10 cellular contexts compared by ENCODE assay signal in genomic region chr4:158825443-158826036, GRCh38. TPM values are rescaled to one million over a fixed set of nuclear protein-coding genes. Genes with fewer than 3 reads are reported as not detected.
A peak's percentile ranks its signal among the peaks of the same experiment; 100 is the strongest.
DNase-seq lines count a peak whose midpoint lies in the region; ATAC-seq and TF ChIP-seq lines count a peak whose summit lies in the region.
"Had no signal": no experiment of that assay in that cellular context is flagged by ENCODE, and none has a peak within 500 bp of the region (broad histone marks: within the 10 kb centered on the region; RNA-seq: fewer than 3 reads in every experiment).

No MANE protein-coding gene starts in this region.

- no peaks in the 10 kb centered on the region for H3K36me3 ChIP-seq in thoracic aorta
- H3K36me3 ChIP-seq in mucosa of descending colon (ENCODE audit: low read depth) = no peaks in the 10 kb centered on the region

- peaks cover 20% of the 10 kb centered on the region for H3K36me3 Mint-ChIP-seq in activated CD4-positive, alpha-beta T cell treated with anti-CD3 and anti-CD28 coated beads, Interleukin-2, amount 10 ng/mL, durations not matched to agents 24 days and 14 days (ENCODE audit: low read depth)
- H3K36me3 Mint-ChIP-seq in T-helper 17 cell (ENCODE audit: low read depth) = peaks cover 12% of the 10 kb centered on the region

- H3K4me1 ChIP-seq in thoracic aorta (ENCODE audit: control insufficient read depth in 1 of 2, low read depth in 2 of 2) (peaks cover 62 to 70% of the 10 kb centered on the region in 2 donors), mucosa of descending colon (ENCODE audit: low read depth) (peaks cover 68% of the 10 kb centered on the region)

- H3K4me1 Mint-ChIP-seq in activated CD4-positive, alpha-beta T cell treated with anti-CD3 and anti-CD28 coated beads, Interleukin-2, amount 10 ng/mL, durations not matched to agents 24 days and 14 days = peaks cover 69% of the 10 kb centered on the region
- H3K4me1 Mint-ChIP-seq in T-helper 17 cell = peaks cover 46% of the 10 kb centered on the region

- no peak for TF ChIP-seq CTCF in thoracic aorta (IDR thresholded peaks at IDR 0.05)
- no peak for TF ChIP-seq CTCF in mucosa of descending colon (IDR thresholded peaks at IDR 0.05)

- ATAC-seq in T-helper 17 cell = no peak
- ATAC-seq in left lobe of liver = peak; percentile 18
- no peak for ATAC-seq in thoracic aorta (ENCODE audit: insufficient number of reproducible peaks, low FRiP score, low read depth)
- ATAC-seq in mucosa of descending colon = no peak

- DNase-seq in activated CD4-positive, alpha-beta T cell treated with anti-CD3 and anti-CD28 coated beads, Interleukin-2, amount 10 ng/mL, durations not matched to agents 24 days and 14 days = peak; percentile 64
- DNase-seq in activated CD4-positive, alpha-beta T cell treated with anti-CD3 and anti-CD28 coated beads, Interleukin-2, amount 50 U/mL, for 4 hours = no peak
- DNase-seq in T-helper 17 cell = no peak
- DNase-seq in left lobe of liver (ENCODE audit: low spot score) = no peak
- DNase-seq in thoracic aorta (ENCODE audit: low spot score) = no peak
- DNase-seq in DMS79 (lab: John Stamatoyannopoulos, UW) = no peak
- DNase-seq in stimulated activated CD4-positive, alpha-beta T cell treated with anti-CD3 and anti-CD28 coated beads, Interleukin-1b, Interleukin-23, amount 100 ng/mL, for 48 hours = no peak
- DNase-seq in mucosa of descending colon = no peak
- DNase-seq: GF-D8, posterior cingulate gyrus had no signal

- intact Hi-C loops in activated CD4-positive, alpha-beta T cell treated with anti-CD3 and anti-CD28 coated beads, Interleukin-2, amount 10 ng/mL, durations not matched to agents 24 days and 14 days (cut with micrococcal nuclease) = loop anchor here (1.0 to 2.0 kb wide), 3 partner anchors 17 to 103 kb away; partner anchors contain the start of genes FNIP2 and PPID
- intact Hi-C loops in mucosa of descending colon (cut with DNase I, micrococcal nuclease) = loop anchor here in 1 of 2 donors (10.0 kb wide), 1 partner anchor 51 kb away; no protein-coding TSS in a partner anchor

- peak overlapping the region; percentile 69 for H3K27ac Mint-ChIP-seq in activated CD4-positive, alpha-beta T cell treated with anti-CD3 and anti-CD28 coated beads, Interleukin-2, amount 10 ng/mL, durations not matched to agents 24 days and 14 days
- H3K27ac Mint-ChIP-seq in T-helper 17 cell = peak overlapping the region; percentile 90

- H3K9me3 Mint-ChIP-seq in activated CD4-positive, alpha-beta T cell treated with anti-CD3 and anti-CD28 coated beads, Interleukin-2, amount 10 ng/mL, durations not matched to agents 24 days and 14 days = no peaks in the 10 kb centered on the region

- H3K27ac ChIP-seq in thoracic aorta = peak overlapping the region; percentile 65 to 82

- H3K27me3 Mint-ChIP-seq in activated CD4-positive, alpha-beta T cell treated with anti-CD3 and anti-CD28 coated beads, Interleukin-2, amount 10 ng/mL, durations not matched to agents 24 days and 14 days = no peaks in the 10 kb centered on the region
- no peaks in the 10 kb centered on the region for H3K27me3 Mint-ChIP-seq in T-helper 17 cell

- H3K4me3 ChIP-seq in thoracic aorta (peak overlapping the region; percentile 34), mucosa of descending colon (no peak overlapping the region)

- no peaks in the 10 kb centered on the region for H3K9me3 ChIP-seq in T-helper 17 cell (ENCODE audit: control insufficient read depth, low read length, poor library complexity, severe bottlenecking)
- H3K9me3 ChIP-seq in thoracic aorta = no peaks in the 10 kb centered on the region
- no peaks in the 10 kb centered on the region for H3K9me3 ChIP-seq in mucosa of descending colon

- H3K4me3 Mint-ChIP-seq in activated CD4-positive, alpha-beta T cell treated with anti-CD3 and anti-CD28 coated beads, Interleukin-2, amount 10 ng/mL, durations not matched to agents 24 days and 14 days = peak overlapping the region; percentile 60
- H3K4me3 Mint-ChIP-seq in T-helper 17 cell = peak overlapping the region; percentile 80

- H3K27me3 ChIP-seq in thoracic aorta (replicated peaks; ENCODE audit: insufficient read depth) = no peaks in the 10 kb centered on the region

RNA-seq across cellular contexts. Expression of gene FNIP2, which starts 56.7 kb away (rescaled TPM):
- total RNA-seq in activated CD4-positive, alpha-beta T cell treated with anti-CD3 and anti-CD28 coated beads, Interleukin-2, amount 10 ng/mL, durations not matched to agents 24 days and 14 days = 19.1 and 19.2 TPM in 2 replicates
- total RNA-seq in T-helper 17 cell = 10 to 100 TPM in 1 of 2 donors, 1 to 10 TPM in 1; 7.7 to 11.5 TPM
- total RNA-seq in left lobe of liver = 60.8 TPM
- 100 to 1,000 TPM in 1 of 2 donors, 10 to 100 TPM in 1; 47.9 to 121 TPM for total RNA-seq in thoracic aorta
- 10 to 100 TPM; 61.8 to 94.1 (median 73.4) TPM for total RNA-seq in mucosa of descending colon
